Comparison of ENCODE assay signal across 1 cellular context in the genomic region with DNA sequence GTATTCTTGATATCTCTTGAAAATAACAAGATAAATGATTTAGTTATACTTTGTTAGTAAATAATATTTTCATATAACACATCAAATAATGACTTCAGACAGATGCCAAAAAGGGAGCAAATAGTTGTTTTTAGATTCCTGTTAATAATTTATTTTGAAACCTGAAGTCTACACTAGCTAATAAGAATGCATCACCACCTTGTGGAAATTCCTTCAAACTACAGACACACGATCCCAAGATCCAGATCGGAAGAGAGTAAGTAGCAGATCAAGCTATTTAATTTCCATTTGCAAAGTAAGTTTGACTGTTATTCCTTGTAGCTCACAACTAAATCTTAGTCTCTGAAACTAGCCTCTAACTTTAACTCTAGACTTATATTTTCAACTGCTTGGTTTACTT.
TF ChIP-seq lines count a peak whose summit lies in the region.

No MANE protein-coding gene starts in this region.

TF ChIP-seq in GM23338, 12 proteins besides CTCF, POLR2A, EP300 and RAD21 (continued from another document):
- TF ChIP-seq NANOG (IDR thresholded peaks at IDR 0.05; ENCODE audit: borderline replicate concordance), result no peak
- no peak for TF ChIP-seq CREB1 (CRISPR knock-in tag; IDR thresholded peaks at IDR 0.05; ENCODE audit: low read depth)
- TF ChIP-seq JUNB (IDR thresholded peaks at IDR 0.05; ENCODE audit: unreplicated experiment), result no peak
- no peak for TF ChIP-seq ZNF114 (CRISPR knock-in tag; IDR thresholded peaks at IDR 0.05)
- TF ChIP-seq STAT1 (IDR thresholded peaks at IDR 0.05; ENCODE audit: unreplicated experiment), result no peak
- TF ChIP-seq POLR2AphosphoS5 (IDR thresholded peaks at IDR 0.05; ENCODE audit: low read depth), result no peak
- TF ChIP-seq ZNF331 (CRISPR knock-in tag; IDR thresholded peaks at IDR 0.05; ENCODE audit: low read depth), result no peak
- no peak for TF ChIP-seq EZH2phosphoT487 (IDR thresholded peaks at IDR 0.05; ENCODE audit: unreplicated experiment)
- TF ChIP-seq, protein P1, sequence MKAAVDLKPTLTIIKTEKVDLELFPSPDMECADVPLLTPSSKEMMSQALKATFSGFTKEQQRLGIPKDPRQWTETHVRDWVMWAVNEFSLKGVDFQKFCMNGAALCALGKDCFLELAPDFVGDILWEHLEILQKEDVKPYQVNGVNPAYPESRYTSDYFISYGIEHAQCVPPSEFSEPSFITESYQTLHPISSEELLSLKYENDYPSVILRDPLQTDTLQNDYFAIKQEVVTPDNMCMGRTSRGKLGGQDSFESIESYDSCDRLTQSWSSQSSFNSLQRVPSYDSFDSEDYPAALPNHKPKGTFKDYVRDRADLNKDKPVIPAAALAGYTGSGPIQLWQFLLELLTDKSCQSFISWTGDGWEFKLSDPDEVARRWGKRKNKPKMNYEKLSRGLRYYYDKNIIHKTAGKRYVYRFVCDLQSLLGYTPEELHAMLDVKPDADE (IDR thresholded peaks at IDR 0.05), result no peak
- TF ChIP-seq, protein P2, sequence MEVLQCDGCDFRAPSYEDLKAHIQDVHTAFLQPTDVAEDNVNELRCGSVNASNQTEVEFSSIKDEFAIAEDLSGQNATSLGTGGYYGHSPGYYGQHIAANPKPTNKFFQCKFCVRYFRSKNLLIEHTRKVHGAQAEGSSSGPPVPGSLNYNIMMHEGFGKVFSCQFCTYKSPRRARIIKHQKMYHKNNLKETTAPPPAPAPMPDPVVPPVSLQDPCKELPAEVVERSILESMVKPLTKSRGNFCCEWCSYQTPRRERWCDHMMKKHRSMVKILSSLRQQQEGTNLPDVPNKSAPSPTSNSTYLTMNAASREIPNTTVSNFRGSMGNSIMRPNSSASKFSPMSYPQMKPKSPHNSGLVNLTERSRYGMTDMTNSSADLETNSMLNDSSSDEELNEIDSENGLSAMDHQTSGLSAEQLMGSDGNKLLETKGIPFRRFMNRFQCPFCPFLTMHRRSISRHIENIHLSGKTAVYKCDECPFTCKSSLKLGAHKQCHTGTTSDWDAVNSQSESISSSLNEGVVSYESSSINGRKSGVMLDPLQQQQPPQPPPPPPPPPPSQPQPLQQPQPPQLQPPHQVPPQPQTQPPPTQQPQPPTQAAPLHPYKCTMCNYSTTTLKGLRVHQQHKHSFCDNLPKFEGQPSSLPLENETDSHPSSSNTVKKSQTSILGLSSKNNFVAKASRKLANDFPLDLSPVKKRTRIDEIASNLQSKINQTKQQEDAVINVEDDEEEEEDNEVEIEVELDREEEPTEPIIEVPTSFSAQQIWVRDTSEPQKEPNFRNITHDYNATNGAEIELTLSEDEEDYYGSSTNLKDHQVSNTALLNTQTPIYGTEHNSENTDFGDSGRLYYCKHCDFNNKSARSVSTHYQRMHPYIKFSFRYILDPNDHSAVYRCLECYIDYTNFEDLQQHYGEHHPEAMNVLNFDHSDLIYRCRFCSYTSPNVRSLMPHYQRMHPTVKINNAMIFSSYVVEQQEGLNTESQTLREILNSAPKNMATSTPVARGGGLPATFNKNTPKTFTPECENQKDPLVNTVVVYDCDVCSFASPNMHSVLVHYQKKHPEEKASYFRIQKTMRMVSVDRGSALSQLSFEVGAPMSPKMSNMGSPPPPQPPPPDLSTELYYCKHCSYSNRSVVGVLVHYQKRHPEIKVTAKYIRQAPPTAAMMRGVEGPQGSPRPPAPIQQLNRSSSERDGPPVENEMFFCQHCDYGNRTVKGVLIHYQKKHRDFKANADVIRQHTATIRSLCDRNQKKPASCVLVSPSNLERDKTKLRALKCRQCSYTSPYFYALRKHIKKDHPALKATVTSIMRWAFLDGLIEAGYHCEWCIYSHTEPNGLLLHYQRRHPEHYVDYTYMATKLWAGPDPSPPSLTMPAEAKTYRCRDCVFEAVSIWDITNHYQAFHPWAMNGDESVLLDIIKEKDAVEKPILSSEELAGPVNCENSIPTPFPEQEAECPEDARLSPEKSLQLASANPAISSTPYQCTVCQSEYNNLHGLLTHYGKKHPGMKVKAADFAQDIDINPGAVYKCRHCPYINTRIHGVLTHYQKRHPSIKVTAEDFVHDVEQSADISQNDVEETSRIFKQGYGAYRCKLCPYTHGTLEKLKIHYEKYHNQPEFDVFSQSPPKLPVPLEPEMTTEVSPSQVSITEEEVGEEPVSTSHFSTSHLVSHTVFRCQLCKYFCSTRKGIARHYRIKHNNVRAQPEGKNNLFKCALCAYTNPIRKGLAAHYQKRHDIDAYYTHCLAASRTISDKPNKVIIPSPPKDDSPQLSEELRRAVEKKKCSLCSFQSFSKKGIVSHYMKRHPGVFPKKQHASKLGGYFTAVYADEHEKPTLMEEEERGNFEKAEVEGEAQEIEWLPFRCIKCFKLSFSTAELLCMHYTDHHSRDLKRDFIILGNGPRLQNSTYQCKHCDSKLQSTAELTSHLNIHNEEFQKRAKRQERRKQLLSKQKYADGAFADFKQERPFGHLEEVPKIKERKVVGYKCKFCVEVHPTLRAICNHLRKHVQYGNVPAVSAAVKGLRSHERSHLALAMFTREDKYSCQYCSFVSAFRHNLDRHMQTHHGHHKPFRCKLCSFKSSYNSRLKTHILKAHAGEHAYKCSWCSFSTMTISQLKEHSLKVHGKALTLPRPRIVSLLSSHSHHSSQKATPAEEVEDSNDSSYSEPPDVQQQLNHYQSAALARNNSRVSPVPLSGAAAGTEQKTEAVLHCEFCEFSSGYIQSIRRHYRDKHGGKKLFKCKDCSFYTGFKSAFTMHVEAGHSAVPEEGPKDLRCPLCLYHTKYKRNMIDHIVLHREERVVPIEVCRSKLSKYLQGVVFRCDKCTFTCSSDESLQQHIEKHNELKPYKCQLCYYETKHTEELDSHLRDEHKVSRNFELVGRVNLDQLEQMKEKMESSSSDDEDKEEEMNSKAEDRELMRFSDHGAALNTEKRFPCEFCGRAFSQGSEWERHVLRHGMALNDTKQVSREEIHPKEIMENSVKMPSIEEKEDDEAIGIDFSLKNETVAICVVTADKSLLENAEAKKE (CRISPR knock-in tag; IDR thresholded peaks at IDR 0.05), result no peak
